ENCODE assay signal across 17 cellular contexts in the genomic region with DNA sequence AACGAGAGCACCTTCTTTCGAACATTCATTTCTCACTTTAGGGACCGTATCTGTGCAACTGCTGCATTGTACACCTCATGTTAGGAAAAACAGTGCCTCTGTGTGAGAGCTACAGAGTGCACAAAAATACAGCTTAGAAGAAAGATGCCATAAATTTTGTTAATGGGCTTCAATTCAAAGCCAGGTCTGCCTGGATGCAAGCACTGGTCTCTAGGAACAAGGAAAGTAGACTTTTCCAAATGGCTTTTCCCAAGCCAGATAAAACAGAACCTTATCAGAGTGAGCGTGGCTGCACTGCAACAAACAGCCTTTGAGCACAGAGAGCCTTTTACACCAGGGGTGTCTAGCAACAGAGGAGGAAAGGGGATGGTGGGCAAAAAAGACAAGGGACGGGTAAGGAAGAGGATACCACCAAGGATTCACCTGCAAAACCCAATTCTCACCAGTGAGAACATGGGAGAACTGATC. TPM values are rescaled to one million over a fixed set of nuclear protein-coding genes. Genes with fewer than 3 reads are reported as not detected.
A peak's percentile ranks its signal among the peaks of the same experiment; 100 is the strongest.
DNase-seq lines count a peak whose midpoint lies in the region; ATAC-seq, FAIRE-seq and TF ChIP-seq lines count a peak whose summit lies in the region.
"Had no signal": no experiment of that assay in that cellular context is flagged by ENCODE, and none has a peak within 500 bp of the region (broad histone marks: within the 10 kb centered on the region; RNA-seq: fewer than 3 reads in every experiment).

No MANE protein-coding gene starts in this region.

- no peak for TF ChIP-seq EP300 in A549 (IDR thresholded peaks at IDR 0.05)

- no peaks in the 10 kb centered on the region for H3K9me3 Mint-ChIP-seq in neural crest cell

- FAIRE-seq in A549 (lab: Jason Lieb, UNC) (no peak), small intestine (lab: Jason Lieb, UNC) (no peak)
- FAIRE-seq: GM12878, GM18507 had no signal

- H4K20me1 ChIP-seq in PC-9 (ENCODE audit: insufficient read depth): no peaks in the 10 kb centered on the region

- POLR2A ChIA-PET in A549 (lab: Yijun Ruan, JAX) (no interaction called here), PC-9 (lab: Charles Lee; ENCODE audit: unreplicated experiment) (no interaction called here)

- peaks cover 9% of the 10 kb centered on the region for H3K36me3 Mint-ChIP-seq in neural crest cell (ENCODE audit: low read depth)

- in situ Hi-C loops in KBM-7 (cut with MboI; ENCODE audit: low pct_unique_long_range_greater_than_20kb, low sequenced_read_pairs): no loop called here

- BruUV-seq in PC-9 (replicated peaks; lab: Mats Ljungman, UMichigan): TSS peak; percentile 93

- H3K4me3 Mint-ChIP-seq in neural crest cell: no peak overlapping the region

- peak in 1 of 2 experiments; percentile 18; a peak in 3 of 6 replicates for ATAC-seq in A549
- no peak for ATAC-seq in GM19455 (IDR thresholded peaks at IDR 0.05; ENCODE audit: unreplicated experiment)
- ATAC-seq: GM12878 had no signal

- peaks cover 12% of the 10 kb centered on the region for H3K4me1 Mint-ChIP-seq in neural crest cell

- H2AFZ ChIP-seq in PC-9: no peak overlapping the region

- TF ChIP-seq POLR2A in A549 (IDR thresholded peaks at IDR 0.05; ENCODE audit: low read length): no peak

- H3K27ac ChIP-seq in A549: peak overlapping the region in 1 of 2 experiments; percentile 16; a peak in 1 of 6 replicates
- peak overlapping the region; percentile 95 for H3K27ac ChIP-seq in PC-9
- H3K27ac ChIP-seq in epithelial cell of prostate: peak overlapping the region; percentile 64
- H3K27ac ChIP-seq in small intestine (ENCODE audit: low read depth in 1 of 2, low read length in 1 of 2): no peak overlapping the region
- H3K27ac ChIP-seq: C4-2B, HL-60 had no signal

- H3K9me2 ChIP-seq in PC-9 (ENCODE audit: insufficient read depth): no peaks in the 10 kb centered on the region

- peaks cover 20% of the 10 kb centered on the region for H3F3A ChIP-seq in PC-9 (ENCODE audit: insufficient read depth, low read depth)

- H3K4me1 ChIP-seq in A549: peaks cover 21% of the 10 kb centered on the region
- H3K4me1 ChIP-seq in PC-9 (replicated peaks; ENCODE audit: insufficient read depth): peaks cover 29% of the 10 kb centered on the region
- H3K4me1 ChIP-seq in small intestine (ENCODE audit: control insufficient read depth in 2 of 2, insufficient read depth in 1 of 2, low read depth in 1 of 2, low read length in 1 of 2): peaks cover 0 to 2% of the 10 kb centered on the region in 2 donors

- TF ChIP-seq CTCF in A549 (IDR thresholded peaks at IDR 0.05): no peak
- TF ChIP-seq CTCF in PC-9 (conservative IDR thresholded peaks at IDR 0.05): no peak
- TF ChIP-seq CTCF in neural crest cell (conservative IDR thresholded peaks at IDR 0.05): no peak

- peaks cover 17% of the 10 kb centered on the region for H3K36me3 ChIP-seq in PC-9 (ENCODE audit: low read depth)
- peaks cover 0 to 2% of the 10 kb centered on the region in 2 donors for H3K36me3 ChIP-seq in small intestine (ENCODE audit: control insufficient read depth in 2 of 2, insufficient read depth in 2 of 2, low read length in 2 of 2)

- TF ChIP-seq RAD21 in A549 (conservative IDR thresholded peaks at IDR 0.05 in 1 of 2, IDR thresholded peaks at IDR 0.05 in 1 of 2): no peak

- H3K9me3 ChIP-seq in A549: no peaks in the 10 kb centered on the region
- H3K9me3 ChIP-seq in PC-9 (ENCODE audit: insufficient read depth, low read depth): no peaks in the 10 kb centered on the region
- no peaks in the 10 kb centered on the region for H3K9me3 ChIP-seq in small intestine (ENCODE audit: control insufficient read depth, low read depth)

- 85% methylated on average over 5 of the region's 5 CpGs for WGBS in A549 (ENCODE audit: missing lambda C conversion rate)
- whole genome bisulfite sequencing in small intestine, 3 donors: 54 to 67% (median 63%) methylated on average over 5 of the region's 5 CpGs

- H3K27me3 ChIP-seq in PC-9 (ENCODE audit: insufficient read depth, low read depth) (no peaks in the 10 kb centered on the region), small intestine (ENCODE audit: control insufficient read depth in 2 of 2, insufficient read depth in 2 of 2, low read length in 2 of 2) (no peaks in the 10 kb centered on the region)

- DNase-seq in A549 (ENCODE audit: low read depth in 1 of 2, low spot score in 1 of 2) (no peak), PC-9 (no peak), epithelial cell of prostate (ENCODE audit: low read depth, low spot score) (no peak), neural crest cell (ENCODE audit: low read depth, low spot score) (no peak), KBM-7 (no peak), small intestine (no peak), NCI-H526 treated with DMSO at 0.1 percent for 48 hours (lab: John Stamatoyannopoulos, UW) (no peak)
- DNase-seq: KG1, NCI-H1048, NCI-H1694, NCI-H2107, NCI-H774 had no signal

- H3K79me2 ChIP-seq in PC-9 (ENCODE audit: low read depth): peaks cover 30% of the 10 kb centered on the region

- H3K4me2 ChIP-seq in A549 (peak overlapping the region; percentile 48), PC-9 (peak overlapping the region; percentile 78)

- H3K27me3 Mint-ChIP-seq in neural crest cell (ENCODE audit: low read depth): no peaks in the 10 kb centered on the region

- H3K27ac Mint-ChIP-seq in neural crest cell (ENCODE audit: unreplicated experiment): peak overlapping the region; percentile 93

- intact Hi-C loops in PC-9 (cut with micrococcal nuclease; ENCODE audit: unreplicated experiment): no loop called here

- CTCF ChIA-PET in A549 (lab: Yijun Ruan, JAX): interaction anchor here (0.6 to 1.4 kb wide), 4 partner anchors 15 to 122 kb away, joined by 3 read pairs; no protein-coding TSS in a partner anchor
- CTCF ChIA-PET in PC-9 (lab: Charles Lee): no interaction called here

- H3K4me3 ChIP-seq in A549 (no peak overlapping the region), PC-9 (peak overlapping the region; percentile 32; the same call in 1 of the 2 replicates), small intestine (ENCODE audit: low read depth in 1 of 2, low read length in 2 of 2) (no peak overlapping the region)
- H3K4me3 ChIP-seq: GM12878 had no signal

TF ChIP-seq in A549, 52 proteins besides CTCF, POLR2A, EP300 and RAD21:
- TF ChIP-seq HEYL (CRISPR knock-in tag; IDR thresholded peaks at IDR 0.05): no peak
- TF ChIP-seq, protein P1, sequence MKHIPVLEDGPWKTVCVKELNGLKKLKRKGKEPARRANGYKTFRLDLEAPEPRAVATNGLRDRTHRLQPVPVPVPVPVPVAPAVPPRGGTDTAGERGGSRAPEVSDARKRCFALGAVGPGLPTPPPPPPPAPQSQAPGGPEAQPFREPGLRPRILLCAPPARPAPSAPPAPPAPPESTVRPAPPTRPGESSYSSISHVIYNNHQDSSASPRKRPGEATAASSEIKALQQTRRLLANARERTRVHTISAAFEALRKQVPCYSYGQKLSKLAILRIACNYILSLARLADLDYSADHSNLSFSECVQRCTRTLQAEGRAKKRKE (CRISPR knock-in tag; IDR thresholded peaks at IDR 0.05; ENCODE audit: low read depth): no peak
- no peak for TF ChIP-seq MAFK (IDR thresholded peaks at IDR 0.05; ENCODE audit: partially characterized antibody)
- TF ChIP-seq BHLHE40 (IDR thresholded peaks at IDR 0.05; ENCODE audit: low read depth, low read length): no peak
- TF ChIP-seq CBX8 (IDR thresholded peaks at IDR 0.05): no peak
- TF ChIP-seq EHF (CRISPR knock-in tag; IDR thresholded peaks at IDR 0.05): no peak
- TF ChIP-seq HOXB13 (CRISPR knock-in tag; IDR thresholded peaks at IDR 0.05; ENCODE audit: low read depth): no peak
- TF ChIP-seq, protein P2, sequence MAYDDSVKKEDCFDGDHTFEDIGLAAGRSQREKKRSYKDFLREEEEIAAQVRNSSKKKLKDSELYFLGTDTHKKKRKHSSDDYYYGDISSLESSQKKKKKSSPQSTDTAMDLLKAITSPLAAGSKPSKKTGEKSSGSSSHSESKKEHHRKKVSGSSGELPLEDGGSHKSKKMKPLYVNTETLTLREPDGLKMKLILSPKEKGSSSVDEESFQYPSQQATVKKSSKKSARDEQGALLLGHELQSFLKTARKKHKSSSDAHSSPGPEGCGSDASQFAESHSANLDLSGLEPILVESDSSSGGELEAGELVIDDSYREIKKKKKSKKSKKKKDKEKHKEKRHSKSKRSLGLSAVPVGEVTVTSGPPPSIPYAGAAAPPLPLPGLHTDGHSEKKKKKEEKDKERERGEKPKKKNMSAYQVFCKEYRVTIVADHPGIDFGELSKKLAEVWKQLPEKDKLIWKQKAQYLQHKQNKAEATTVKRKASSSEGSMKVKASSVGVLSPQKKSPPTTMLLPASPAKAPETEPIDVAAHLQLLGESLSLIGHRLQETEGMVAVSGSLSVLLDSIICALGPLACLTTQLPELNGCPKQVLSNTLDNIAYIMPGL (CRISPR knock-in tag; IDR thresholded peaks at IDR 0.05; ENCODE audit: borderline replicate concordance): no peak
- no peak for TF ChIP-seq CBX2 (IDR thresholded peaks at IDR 0.05; ENCODE audit: borderline replicate concordance, low read depth)
- no peak for TF ChIP-seq RFX5 (IDR thresholded peaks at IDR 0.05)
- TF ChIP-seq RARB (CRISPR knock-in tag; IDR thresholded peaks at IDR 0.05): no peak
- TF ChIP-seq FOSB (CRISPR knock-in tag; IDR thresholded peaks at IDR 0.05): no peak
- no peak for TF ChIP-seq MYC (IDR thresholded peaks at IDR 0.05; ENCODE audit: borderline replicate concordance, low read length)

RNA-seq across cellular contexts. Expression of a gene that starts 19.2 kb away (rescaled TPM):
- polyA plus RNA-seq in A549 (2011; rRNA removed) (126 and 145 TPM in 2 replicates), A549 (2017; fragmentation: RNase III; extraction: RNeasy Plus Mini Kit Qiagen cat#74134 plus additional on column Dnase treatment) (125 to 160 TPM (median 136 TPM) in 3 replicates), small intestine (100 to 1,000 TPM in 1 of 3 donors, 10 to 100 TPM in 2; 17.8 to 318 (median 22.6) TPM)
- 53.8 and 57.3 TPM in 2 replicates for polyA plus RNA-seq in A549 (2012; cell fraction: cytosol; rRNA removed)
- polyA plus RNA-seq in A549 (2012; cell fraction: nucleus; rRNA removed): 31.9 and 43.5 TPM in 2 replicates
- 65.3 and 72.1 TPM in 2 replicates for polyA minus RNA-seq in A549 (2011; rRNA and poly(A)+ RNA removed)
- total RNA-seq in PC-9 (2021) (92.5 and 94.7 TPM in 2 replicates), neural crest cell (105 and 111 TPM in 2 replicates)

Comparison
In these comparisons a context has a peak if more than half of its experiments do, and no peak if none do; other contexts are left out.
1. H3K27ac ChIP-seq: peak in PC-9 (single experiment) and epithelial cell of prostate (single experiment); none in small intestine (0 of 2).